In genomic region chr9:137511758-137512463, GRCh38 we compare ENCODE assay signal across 1 cellular context.
A peak's percentile ranks its signal among the peaks of the same experiment; 100 is the strongest.
TF ChIP-seq lines count a peak whose summit lies in the region.

No MANE protein-coding gene starts in this region.

TF ChIP-seq in K562, 482 proteins besides CTCF, POLR2A, EP300 and RAD21 (continued from another document and continues in another):
- TF ChIP-seq SP2 (IDR thresholded peaks at IDR 0.05; ENCODE audit: extremely low read depth, low read depth, low read length, poor library complexity, severe bottlenecking) (no peak), ZNF740 (CRISPR knock-in tag; IDR thresholded peaks at IDR 0.05) (no peak), ZNF740 (tag; IDR thresholded peaks at IDR 0.05) (0 out of 4 replicates have a peak, but pooled peaks of 1 of the 2 experiments have one; percentile 10), PCBP1 (IDR thresholded peaks at IDR 0.05; ENCODE audit: low read depth, low read length, poor library complexity, severe bottlenecking) (no peak), RUNX1 (IDR thresholded peaks at IDR 0.05; ENCODE audit: low read depth) (no peak), SMAD4 (CRISPR knock-in tag; conservative IDR thresholded peaks at IDR 0.05) (peak; percentile 57; the same call in 1 of the 2 replicates), ZNF79 (CRISPR knock-in tag; IDR thresholded peaks at IDR 0.05; ENCODE audit: low read depth) (no peak), ZNF764 (CRISPR knock-in tag; IDR thresholded peaks at IDR 0.05; ENCODE audit: low read depth) (no peak), RBM34 (IDR thresholded peaks at IDR 0.05; ENCODE audit: borderline replicate concordance, insufficient read depth, low read length) (no peak), ARHGAP35 (IDR thresholded peaks at IDR 0.05; ENCODE audit: partially characterized antibody) (no peak), AFF1 (IDR thresholded peaks at IDR 0.05; ENCODE audit: low read depth in 1 of 2, partially characterized antibody in 2 of 2) (peak in 1 of 2 experiments; percentile 38), NFXL1 (CRISPR knock-in tag; IDR thresholded peaks at IDR 0.05) (no peak), HCFC1 (IDR thresholded peaks at IDR 0.05; ENCODE audit: low read depth, low read length) (no peak), PKNOX1 (IDR thresholded peaks at IDR 0.05) (peak; percentile 90), ELF2 (CRISPR knock-in tag; IDR thresholded peaks at IDR 0.05) (no peak), HDAC3 (IDR thresholded peaks at IDR 0.05; ENCODE audit: borderline replicate concordance, partially characterized antibody) (no peak), CREM (IDR thresholded peaks at IDR 0.05; ENCODE audit: low read depth) (peak; percentile 46; the same call in 1 of the 2 replicates), PHF8 (IDR thresholded peaks at IDR 0.05; ENCODE audit: borderline replicate concordance, low read length) (peak; percentile 19; the same call in 1 of the 2 replicates), SIN3B (IDR thresholded peaks at IDR 0.05; ENCODE audit: low read depth) (no peak), ZNF436 (CRISPR knock-in tag; IDR thresholded peaks at IDR 0.05) (no peak), USF1 (CRISPR knock-in tag; IDR thresholded peaks at IDR 0.05) (peak; percentile 94), MAX (CRISPR knock-in tag; IDR thresholded peaks at IDR 0.05) (peak; percentile 80), TFE3 (CRISPR knock-in tag; IDR thresholded peaks at IDR 0.05) (peak; percentile 21; the same call in 1 of the 2 replicates), HBP1 (CRISPR knock-in tag; IDR thresholded peaks at IDR 0.05) (no peak), ZNF175 (CRISPR knock-in tag; IDR thresholded peaks at IDR 0.05; ENCODE audit: low read depth) (no peak), POU5F1 (IDR thresholded peaks at IDR 0.05; ENCODE audit: borderline replicate concordance, low read depth, low read length, partially characterized antibody) (no peak), ID3 (CRISPR knock-in tag; IDR thresholded peaks at IDR 0.05) (no peak), ID3 (tag; IDR thresholded peaks at IDR 0.05) (peak; percentile 76), GABPB1 (CRISPR knock-in tag; IDR thresholded peaks at IDR 0.05) (no peak), ZC3H4 (CRISPR knock-in tag; IDR thresholded peaks at IDR 0.05; ENCODE audit: borderline replicate concordance) (peak; percentile 90), DMBX1 (CRISPR knock-in tag; IDR thresholded peaks at IDR 0.05; ENCODE audit: borderline replicate concordance) (no peak; the same call in 1 of the 2 replicates), ATF7 (IDR thresholded peaks at IDR 0.05) (peak; percentile 87), FOXJ2 (tag; IDR thresholded peaks at IDR 0.05) (peak; percentile 59; the same call in 1 of the 2 replicates), L3MBTL2 (IDR thresholded peaks at IDR 0.05) (peak; percentile 77), PRDM10 (IDR thresholded peaks at IDR 0.05; ENCODE audit: partially characterized antibody) (no peak), CBX3 (IDR thresholded peaks at IDR 0.05; ENCODE audit: borderline replicate concordance in 1 of 2, low read length in 2 of 2) (no peak), ZFX (CRISPR knock-in tag; IDR thresholded peaks at IDR 0.05) (peak; percentile 100), NFYB (IDR thresholded peaks at IDR 0.05; ENCODE audit: extremely low read depth, insufficient read length) (no peak), ZNF232 (CRISPR knock-in tag; IDR thresholded peaks at IDR 0.05) (no peak), TEAD2 (tag; IDR thresholded peaks at IDR 0.05) (no peak), ETV6 (IDR thresholded peaks at IDR 0.05; ENCODE audit: borderline replicate concordance in 1 of 2, low read depth in 2 of 2, low read length in 1 of 2) (no peak), ETV6 (CRISPR knock-in tag; IDR thresholded peaks at IDR 0.05; ENCODE audit: borderline replicate concordance) (no peak), NCOR1 (IDR thresholded peaks at IDR 0.05) (peak; percentile 52), GABPA (tag; conservative IDR thresholded peaks at IDR 0.05; ENCODE audit: low read depth) (no peak), TBL1XR1 (IDR thresholded peaks at IDR 0.05; ENCODE audit: low read length in 2 of 2) (peak in 1 of 2 experiments; percentile 51; a peak in 1 of 4 replicates), THAP12 (CRISPR knock-in tag; IDR thresholded peaks at IDR 0.05) (no peak), ZNF830 (CRISPR knock-in tag; IDR thresholded peaks at IDR 0.05) (no peak), SAFB (IDR thresholded peaks at IDR 0.05; ENCODE audit: borderline replicate concordance, low read depth, low read length) (no peak)
